8 cellular contexts compared by ENCODE assay signal in genomic region chr6:107116328-107116892, GRCh38. TPM values are rescaled to one million over a fixed set of nuclear protein-coding genes. Genes with fewer than 3 reads are reported as not detected.
A peak's percentile ranks its signal among the peaks of the same experiment; 100 is the strongest.
DNase-seq lines count a peak whose midpoint lies in the region; ATAC-seq and TF ChIP-seq lines count a peak whose summit lies in the region.

No MANE protein-coding gene starts in this region.

- peaks cover 15 to 25% (median 23%) of the 10 kb centered on the region in 4 donors for H3K4me1 ChIP-seq in esophagus muscularis mucosa

- TF ChIP-seq EP300 in esophagus muscularis mucosa (IDR thresholded peaks at IDR 0.05) = no peak

- H3K4me3 Mint-ChIP-seq in activated T-cell treated with anti-CD3 and anti-CD28 coated beads, Interleukin-2, amount 50 U/mL, for 24 hours = peak overlapping the region; percentile 74
- peak overlapping the region; percentile 90 to 94 (median 94) for H3K4me3 Mint-ChIP-seq in nephron

- H3K27me3 Mint-ChIP-seq in activated T-cell treated with anti-CD3 and anti-CD28 coated beads, Interleukin-2, amount 50 U/mL, for 24 hours = peaks cover 12% of the 10 kb centered on the region
- peaks cover 20% of the 10 kb centered on the region for H3K27me3 Mint-ChIP-seq in nephron (ENCODE audit: low read depth)

- 7% methylated on average over 15 of the region's 15 CpGs for WGBS in esophagus muscularis mucosa

- no peaks in the 10 kb centered on the region for H3K36me3 ChIP-seq in esophagus muscularis mucosa

- H3K9me3 Mint-ChIP-seq in activated T-cell treated with anti-CD3 and anti-CD28 coated beads, Interleukin-2, amount 50 U/mL, for 24 hours = no peaks in the 10 kb centered on the region
- no peaks in the 10 kb centered on the region for H3K9me3 Mint-ChIP-seq in nephron

- peaks cover 2% of the 10 kb centered on the region for H3K36me3 Mint-ChIP-seq in activated T-cell treated with anti-CD3 and anti-CD28 coated beads, Interleukin-2, amount 50 U/mL, for 24 hours (ENCODE audit: low read depth)
- no peaks in the 10 kb centered on the region for H3K36me3 Mint-ChIP-seq in nephron (ENCODE audit: low read depth)

- no peak for TF ChIP-seq POLR2A in esophagus muscularis mucosa (IDR thresholded peaks at IDR 0.05; ENCODE audit: low read depth)

- intact Hi-C loops in esophagus muscularis mucosa (cut with DNase I) = no loop called here

- peak; percentile 41 for DNase-seq in activated T-cell treated with anti-CD3 and anti-CD28 coated beads, Interleukin-2, amount 50 U/mL, for 24 hours
- DNase-seq in activated T-cell treated with anti-CD3 and anti-CD28 coated beads, Interleukin-2, amount 50 U/mL, for 1 hour = no peak
- DNase-seq in NCI-H1930 (lab: John Stamatoyannopoulos, UW) (peak; percentile 45 to 56), esophagus muscularis mucosa (ENCODE audit: extremely low spot score) (no peak)
- DNase-seq in stimulated activated naive CD4-positive, alpha-beta T cell treated with Interleukin-2 at 50 U/mL for 16 hours (lab: John Stamatoyannopoulos, UW) = no peak

- H3K27ac ChIP-seq in VCaP = peak overlapping the region; percentile 94
- no peak overlapping the region for H3K27ac ChIP-seq in esophagus muscularis mucosa (replicated peaks in 1 of 4)

- no peak for ATAC-seq in HG03342 (IDR thresholded peaks at IDR 0.05; ENCODE audit: unreplicated experiment)

- TF ChIP-seq CTCF in VCaP (conservative IDR thresholded peaks at IDR 0.05) (peak; percentile 19), esophagus muscularis mucosa (IDR thresholded peaks at IDR 0.05) (no peak), nephron (IDR thresholded peaks at IDR 0.05; ENCODE audit: unreplicated experiment in 3 of 3) (peak in 1 of 3 experiments; percentile 28)

- H3K9me3 ChIP-seq in esophagus muscularis mucosa = no peaks in the 10 kb centered on the region

- H3K4me3 ChIP-seq in esophagus muscularis mucosa = peak overlapping the region; percentile 64 to 90 (median 72)

- H3K27me3 ChIP-seq in esophagus muscularis mucosa = peaks cover 0 to 28% (median 0%) of the 10 kb centered on the region in 4 donors

- H3K27ac Mint-ChIP-seq in activated T-cell treated with anti-CD3 and anti-CD28 coated beads, Interleukin-2, amount 50 U/mL, for 24 hours = peak overlapping the region; percentile 72
- peak overlapping the region; percentile 97 to 99 (median 99) for H3K27ac Mint-ChIP-seq in nephron

- H3K4me1 Mint-ChIP-seq in activated T-cell treated with anti-CD3 and anti-CD28 coated beads, Interleukin-2, amount 50 U/mL, for 24 hours (ENCODE audit: low read depth) = peaks cover 19% of the 10 kb centered on the region
- peaks cover 20% of the 10 kb centered on the region for H3K4me1 Mint-ChIP-seq in nephron

RNA-seq across cellular contexts. Expression of gene BEND3, which starts 1.1 kb away (rescaled TPM):
- total RNA-seq in esophagus muscularis mucosa = 1 to 10 TPM in 3 of 4 donors, under 1 TPM in 1; 0.83 to 2.4 (median 1.6) TPM

Comparison
In these comparisons a context has a peak if more than half of its experiments do, and no peak if none do; other contexts are left out.
1. DNase-seq: peak in activated T-cell treated with anti-CD3 and anti-CD28 coated beads, Interleukin-2, amount 50 U/mL, for 24 hours (single experiment) and NCI-H1930 (2 of 2); none in activated T-cell treated with anti-CD3 and anti-CD28 coated beads, Interleukin-2, amount 50 U/mL, for 1 hour (single experiment), esophagus muscularis mucosa (single experiment) and stimulated activated naive CD4-positive, alpha-beta T cell treated with Interleukin-2 at 50 U/mL for 16 hours (single experiment).